7 cellular contexts compared by ENCODE assay signal in genomic region chr19:38693380-38694223, GRCh38. TPM values are rescaled to one million over a fixed set of nuclear protein-coding genes. Genes with fewer than 3 reads are reported as not detected.
DNase-seq lines count a peak whose midpoint lies in the region; ATAC-seq and TF ChIP-seq lines count a peak whose summit lies in the region.

No MANE protein-coding gene starts in this region.

- no peak for TF ChIP-seq CTCF in ascending aorta (IDR thresholded peaks at IDR 0.05)
- no peak for TF ChIP-seq CTCF in smooth muscle cell (IDR thresholded peaks at IDR 0.05; ENCODE audit: borderline replicate concordance, insufficient read depth, poor library complexity, severe bottlenecking)

- DNase-seq in NOMO-1 (lab: John Stamatoyannopoulos, UW; ENCODE audit: unreplicated experiment in 2 of 2) (peak; percentile 78 to 89), ascending aorta (ENCODE audit: low spot score in 2 of 2) (peak in 1 of 2 donors; percentile 84), iPS DF 19.7 (ENCODE audit: low read depth, low spot score) (peak; percentile 68), smooth muscle cell (lab: John Stamatoyannopoulos, UW; ENCODE audit: unreplicated experiment) (no peak), NCI-H446 (lab: John Stamatoyannopoulos, UW) (no peak), cerebellar nuclear complex (lab: John Stamatoyannopoulos, UW) (no peak)

- ATAC-seq in GM19452 (IDR thresholded peaks at IDR 0.05; ENCODE audit: unreplicated experiment), result peak; percentile 71

- H3K79me2 ChIP-seq in smooth muscle cell (ENCODE audit: low read depth), result peaks cover 86% of the 10 kb centered on the region

- WGBS in smooth muscle cell (ENCODE audit: low lambda C conversion rate), result 33% methylated on average over 19 of the region's 19 CpGs

- peaks cover 52 to 85% of the 10 kb centered on the region in 2 donors for H3K4me1 ChIP-seq in ascending aorta
- H3K4me1 ChIP-seq in smooth muscle cell (ENCODE audit: low read depth), result peaks cover 29% of the 10 kb centered on the region

- H2AFZ ChIP-seq in smooth muscle cell (ENCODE audit: low read depth), result no peak overlapping the region

- H4K20me1 ChIP-seq in smooth muscle cell (ENCODE audit: low read depth), result peaks cover 59% of the 10 kb centered on the region

- H3K27me3 ChIP-seq in ascending aorta, result no peaks in the 10 kb centered on the region
- no peaks in the 10 kb centered on the region for H3K27me3 ChIP-seq in smooth muscle cell (ENCODE audit: low read depth)

- H3F3A ChIP-seq in smooth muscle cell (ENCODE audit: low read depth), result peaks cover 21% of the 10 kb centered on the region

- H3K4me2 ChIP-seq in smooth muscle cell, result peak overlapping the region; percentile 75

- H3K27ac ChIP-seq in ascending aorta, result peak overlapping the region; percentile 95 to 98
- peak overlapping the region; percentile 100 for H3K27ac ChIP-seq in smooth muscle cell (ENCODE audit: low read depth)

- H3K4me3 ChIP-seq in ascending aorta (peak overlapping the region in 1 of 2 donors; percentile 29), smooth muscle cell (no peak overlapping the region)

- H3K9me3 ChIP-seq in ascending aorta (no peaks in the 10 kb centered on the region), smooth muscle cell (replicated peaks; ENCODE audit: low read depth) (no peaks in the 10 kb centered on the region)

- H3K9ac ChIP-seq in smooth muscle cell (ENCODE audit: low read depth), result peak overlapping the region; percentile 70

- intact Hi-C loops in ascending aorta (cut with DNase I), result loop anchor here (2.0 kb wide), 3 partner anchors 17 to 35 kb away; no protein-coding TSS in a partner anchor

- H3K36me3 ChIP-seq in ascending aorta, result peaks cover 12 to 30% of the 10 kb centered on the region in 2 donors
- H3K36me3 ChIP-seq in smooth muscle cell (ENCODE audit: low read depth), result no peaks in the 10 kb centered on the region

RNA-seq across cellular contexts. Expression of gene ACTN4, which starts 46.2 kb away (rescaled TPM):
- total RNA-seq in ascending aorta (1,036 TPM), smooth muscle cell (311 TPM in 2 replicates)
- 53.8 and 60.4 TPM in 2 replicates for polyA plus RNA-seq in smooth muscle cell

RNA-seq across cellular contexts. Expression of gene CAPN12, which starts 50.7 kb away (rescaled TPM):
- total RNA-seq in ascending aorta, result not detected
- total RNA-seq in smooth muscle cell, result 3.2 and 5.5 TPM in 2 replicates
- 1.4 and 6.5 TPM in 2 replicates for polyA plus RNA-seq in smooth muscle cell

Comparison
In these comparisons a context has a peak if more than half of its experiments do, and no peak if none do; other contexts are left out.
1. DNase-seq: peak in NOMO-1 (2 of 2) and iPS DF 19.7 (single experiment); none in smooth muscle cell (single experiment), NCI-H446 (0 of 2) and cerebellar nuclear complex (0 of 2).